In genomic region chr18:47254341-47254939, GRCh38 we compare ENCODE assay signal across 10 cellular contexts. TPM values are rescaled to one million over a fixed set of nuclear protein-coding genes. Genes with fewer than 3 reads are reported as not detected.
DNase-seq lines count a peak whose midpoint lies in the region; ATAC-seq, FAIRE-seq and TF ChIP-seq lines count a peak whose summit lies in the region.
"Had no signal": no experiment of that assay in that cellular context is flagged by ENCODE, and none has a peak within 500 bp of the region (broad histone marks: within the 10 kb centered on the region; RNA-seq: fewer than 3 reads in every experiment).

No MANE protein-coding gene starts in this region.

- no peaks in the 10 kb centered on the region for H3K9me3 ChIP-seq in A549
- no peaks in the 10 kb centered on the region for H3K9me3 ChIP-seq in HAP-1
- H3K9me3 ChIP-seq in adipocyte (ENCODE audit: control insufficient read depth, low read length), result peaks cover 12% of the 10 kb centered on the region

- no peak for TF ChIP-seq CTCF in A549 (IDR thresholded peaks at IDR 0.05)
- TF ChIP-seq CTCF in dorsolateral prefrontal cortex (IDR thresholded peaks at IDR 0.05 in 54 of 56, conservative IDR thresholded peaks at IDR 0.05 in 2 of 56; ENCODE audit: low read depth in 1 of 56, partially characterized antibody in 56 of 56), result no peak

- no peak for TF ChIP-seq POLR2A in A549 (IDR thresholded peaks at IDR 0.05; ENCODE audit: low read length)

- no peak for TF ChIP-seq EP300 in A549 (IDR thresholded peaks at IDR 0.05)

- no peak for TF ChIP-seq RAD21 in A549 (conservative IDR thresholded peaks at IDR 0.05 in 1 of 2, IDR thresholded peaks at IDR 0.05 in 1 of 2)

- H3K27ac ChIP-seq in A549 (no peak overlapping the region), dorsolateral prefrontal cortex (no peak overlapping the region)

- no peak overlapping the region for H3K4me2 ChIP-seq in A549

- intact Hi-C loops in dorsolateral prefrontal cortex (cut with DNase I), result no loop called here

- no peaks in the 10 kb centered on the region for H3K4me1 ChIP-seq in A549
- H3K4me1 ChIP-seq in HAP-1, result no peaks in the 10 kb centered on the region
- no peaks in the 10 kb centered on the region for H3K4me1 ChIP-seq in adipocyte (ENCODE audit: control insufficient read depth, insufficient read depth, low read length)

- H3K4me3 ChIP-seq in A549 (no peak overlapping the region), HAP-1 (no peak overlapping the region), adipocyte (ENCODE audit: low read length) (no peak overlapping the region), dorsolateral prefrontal cortex (no peak overlapping the region)

- in situ Hi-C loops in HAP-1 (cut with MboI; ENCODE audit: low sequenced_read_pairs), result no loop called here

- DNase-seq in A549 (ENCODE audit: low read depth in 1 of 2, low spot score in 1 of 2) (no peak), HAP-1 (ENCODE audit: low spot score in 2 of 2) (peak; percentile 26 to 83), adipocyte (ENCODE audit: low read depth) (peak; percentile 37), islet precursor cell (peak; percentile 92), middle frontal gyrus (ENCODE audit: extremely low spot score, low spot score) (no peak), dorsolateral prefrontal cortex (no peak), GF-D8 (lab: John Stamatoyannopoulos, UW) (no peak)
- DNase-seq: immature natural killer cell had no signal

- CTCF ChIA-PET in A549 (lab: Yijun Ruan, JAX), result interaction anchor here (0.6 kb wide), 1 partner anchor 293 kb away, joined by 3 read pairs; no protein-coding TSS in a partner anchor

- ATAC-seq in A549 (peak; percentile 49 to 70; a peak in 3 of 6 replicates), GM18519 (IDR thresholded peaks at IDR 0.05; ENCODE audit: low FRiP score, unreplicated experiment) (no peak)

- H3K36me3 ChIP-seq in HAP-1 (replicated peaks), result no peaks in the 10 kb centered on the region
- H3K36me3 ChIP-seq in adipocyte (ENCODE audit: control insufficient read depth, insufficient read depth, low read length, severe bottlenecking), result no peaks in the 10 kb centered on the region

- no peak overlapping the region for H3K9ac ChIP-seq in adipocyte (ENCODE audit: low read length)

- WGBS in A549 (ENCODE audit: missing lambda C conversion rate), result 16% methylated on average over 14 of the region's 31 CpGs

- H3K27me3 ChIP-seq in HAP-1 (ENCODE audit: low read depth) (peaks cover 55% of the 10 kb centered on the region), adipocyte (replicated peaks; ENCODE audit: control insufficient read depth, insufficient read depth, low read length) (peaks cover 90% of the 10 kb centered on the region), dorsolateral prefrontal cortex (peaks cover 17 to 100% (median 98%) of the 10 kb centered on the region in 45 donors)

- FAIRE-seq in A549 (lab: Jason Lieb, UNC), result no peak

- POLR2A ChIA-PET in A549 (lab: Yijun Ruan, JAX), result no interaction called here

TF ChIP-seq in A549, 52 proteins besides CTCF, POLR2A, EP300 and RAD21:
- TF ChIP-seq EHMT2 (IDR thresholded peaks at IDR 0.05; ENCODE audit: low read depth), result 0 out of 2 replicates have a peak, but pooled peaks have one; percentile 41
- no peak for TF ChIP-seq MAX (IDR thresholded peaks at IDR 0.05)
- peak; percentile 88 for TF ChIP-seq REST (IDR thresholded peaks at IDR 0.05)

RNA-seq across cellular contexts. Expression of gene SKOR2, which starts 3.0 kb away (rescaled TPM):
- polyA plus RNA-seq in A549 (2011; rRNA removed) (not detected in 2 replicates), A549 (2017; fragmentation: RNase III; extraction: RNeasy Plus Mini Kit Qiagen cat#74134 plus additional on column Dnase treatment) (not detected in 3 replicates)
- not detected in 2 replicates for polyA plus RNA-seq in A549 (2012; cell fraction: cytosol; rRNA removed)
- polyA plus RNA-seq in A549 (2012; cell fraction: nucleus; rRNA removed), result not detected in 2 replicates
- not detected in 2 replicates for polyA minus RNA-seq in A549 (2011; rRNA and poly(A)+ RNA removed)
- total RNA-seq in dorsolateral prefrontal cortex, result under 1 TPM in 1 of 120 experiments, not detected in 119; 0.52 TPM
- total RNA-seq: activated T-helper 2 cell treated with anti-CD3 and anti-CD28 coated beads, Interferon-gamma antibody, Interleukin-2, Interleukin-4, amounts not matched to agents 10 μg/mL and 5 μg/mL and 100 μg/mL, durations not matched to agents 14 hours and 24 hours and 36 hours had no signal
- polyA plus RNA-seq: immature natural killer cell had no signal

Comparison
In these comparisons a context has a peak if more than half of its experiments do, and no peak if none do; other contexts are left out.
1. DNase-seq: peak in HAP-1 (2 of 2), adipocyte (single experiment) and islet precursor cell (single experiment); none in A549 (0 of 2), middle frontal gyrus (single experiment), dorsolateral prefrontal cortex (0 of 10) and GF-D8 (single experiment).